ENCODE assay signal across 1 cellular context in the genomic region with DNA sequence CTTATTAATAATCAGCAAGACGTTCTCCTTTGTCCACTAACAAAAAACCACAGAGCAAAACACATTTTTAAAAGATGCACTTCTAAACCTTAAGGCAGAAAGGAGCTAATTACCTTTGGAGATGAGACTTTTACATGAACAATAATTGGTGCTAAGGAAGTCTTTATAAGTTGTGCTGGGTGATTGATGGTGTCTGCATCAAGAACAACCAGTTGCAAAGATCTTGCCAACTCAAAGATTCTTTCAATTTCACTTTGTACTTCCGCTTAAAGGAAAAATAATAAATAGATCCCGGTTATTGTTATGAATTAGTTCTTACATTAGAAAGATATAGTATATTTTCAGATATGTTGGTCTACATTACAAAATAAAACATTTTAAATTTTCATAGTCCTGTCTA.
A peak's percentile ranks its signal among the peaks of the same experiment; 100 is the strongest.
TF ChIP-seq lines count a peak whose summit lies in the region.

No MANE protein-coding gene starts in this region.

TF ChIP-seq in GM12878, 131 proteins besides CTCF, POLR2A, EP300 and RAD21 (continued from another document):
- TF ChIP-seq, protein P1, sequence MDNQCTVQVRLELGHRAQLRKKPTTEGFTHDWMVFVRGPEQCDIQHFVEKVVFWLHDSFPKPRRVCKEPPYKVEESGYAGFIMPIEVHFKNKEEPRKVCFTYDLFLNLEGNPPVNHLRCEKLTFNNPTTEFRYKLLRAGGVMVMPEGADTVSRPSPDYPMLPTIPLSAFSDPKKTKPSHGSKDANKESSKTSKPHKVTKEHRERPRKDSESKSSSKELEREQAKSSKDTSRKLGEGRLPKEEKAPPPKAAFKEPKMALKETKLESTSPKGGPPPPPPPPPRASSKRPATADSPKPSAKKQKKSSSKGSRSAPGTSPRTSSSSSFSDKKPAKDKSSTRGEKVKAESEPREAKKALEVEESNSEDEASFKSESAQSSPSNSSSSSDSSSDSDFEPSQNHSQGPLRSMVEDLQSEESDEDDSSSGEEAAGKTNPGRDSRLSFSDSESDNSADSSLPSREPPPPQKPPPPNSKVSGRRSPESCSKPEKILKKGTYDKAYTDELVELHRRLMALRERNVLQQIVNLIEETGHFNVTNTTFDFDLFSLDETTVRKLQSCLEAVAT (IDR thresholded peaks at IDR 0.05): peak; percentile 92
- TF ChIP-seq, protein P2, sequence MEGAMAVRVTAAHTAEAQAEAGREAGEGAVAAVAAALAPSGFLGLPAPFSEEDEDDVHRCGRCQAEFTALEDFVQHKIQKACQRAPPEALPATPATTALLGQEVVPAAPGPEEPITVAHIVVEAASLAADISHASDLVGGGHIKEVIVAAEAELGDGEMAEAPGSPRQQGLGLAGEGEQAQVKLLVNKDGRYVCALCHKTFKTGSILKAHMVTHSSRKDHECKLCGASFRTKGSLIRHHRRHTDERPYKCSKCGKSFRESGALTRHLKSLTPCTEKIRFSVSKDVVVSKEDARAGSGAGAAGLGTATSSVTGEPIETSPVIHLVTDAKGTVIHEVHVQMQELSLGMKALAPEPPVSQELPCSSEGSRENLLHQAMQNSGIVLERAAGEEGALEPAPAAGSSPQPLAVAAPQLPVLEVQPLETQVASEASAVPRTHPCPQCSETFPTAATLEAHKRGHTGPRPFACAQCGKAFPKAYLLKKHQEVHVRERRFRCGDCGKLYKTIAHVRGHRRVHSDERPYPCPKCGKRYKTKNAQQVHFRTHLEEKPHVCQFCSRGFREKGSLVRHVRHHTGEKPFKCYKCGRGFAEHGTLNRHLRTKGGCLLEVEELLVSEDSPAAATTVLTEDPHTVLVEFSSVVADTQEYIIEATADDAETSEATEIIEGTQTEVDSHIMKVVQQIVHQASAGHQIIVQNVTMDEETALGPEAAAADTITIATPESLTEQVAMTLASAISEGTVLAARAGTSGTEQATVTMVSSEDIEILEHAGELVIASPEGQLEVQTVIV (IDR thresholded peaks at IDR 0.05; ENCODE audit: borderline replicate concordance, partially characterized antibody): no peak
- TF ChIP-seq, protein P3, sequence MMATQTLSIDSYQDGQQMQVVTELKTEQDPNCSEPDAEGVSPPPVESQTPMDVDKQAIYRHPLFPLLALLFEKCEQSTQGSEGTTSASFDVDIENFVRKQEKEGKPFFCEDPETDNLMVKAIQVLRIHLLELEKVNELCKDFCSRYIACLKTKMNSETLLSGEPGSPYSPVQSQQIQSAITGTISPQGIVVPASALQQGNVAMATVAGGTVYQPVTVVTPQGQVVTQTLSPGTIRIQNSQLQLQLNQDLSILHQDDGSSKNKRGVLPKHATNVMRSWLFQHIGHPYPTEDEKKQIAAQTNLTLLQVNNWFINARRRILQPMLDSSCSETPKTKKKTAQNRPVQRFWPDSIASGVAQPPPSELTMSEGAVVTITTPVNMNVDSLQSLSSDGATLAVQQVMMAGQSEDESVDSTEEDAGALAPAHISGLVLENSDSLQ (IDR thresholded peaks at IDR 0.05): peak; percentile 46; the same call in 1 of the 2 replicates
- TF ChIP-seq, protein P4, sequence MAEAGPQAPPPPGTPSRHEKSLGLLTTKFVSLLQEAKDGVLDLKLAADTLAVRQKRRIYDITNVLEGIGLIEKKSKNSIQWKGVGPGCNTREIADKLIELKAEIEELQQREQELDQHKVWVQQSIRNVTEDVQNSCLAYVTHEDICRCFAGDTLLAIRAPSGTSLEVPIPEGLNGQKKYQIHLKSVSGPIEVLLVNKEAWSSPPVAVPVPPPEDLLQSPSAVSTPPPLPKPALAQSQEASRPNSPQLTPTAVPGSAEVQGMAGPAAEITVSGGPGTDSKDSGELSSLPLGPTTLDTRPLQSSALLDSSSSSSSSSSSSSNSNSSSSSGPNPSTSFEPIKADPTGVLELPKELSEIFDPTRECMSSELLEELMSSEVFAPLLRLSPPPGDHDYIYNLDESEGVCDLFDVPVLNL (IDR thresholded peaks at IDR 0.05; ENCODE audit: low read depth, low read length): no peak
- no peak for TF ChIP-seq CEBPB (IDR thresholded peaks at IDR 0.05; ENCODE audit: borderline replicate concordance in 1 of 2, low read depth in 2 of 2, low read length in 2 of 2)
